Comparison of ENCODE assay signal across 20 cellular contexts in genomic region chr11:17810736-17811135, GRCh38.
A peak's percentile ranks its signal among the peaks of the same experiment; 100 is the strongest.
DNase-seq lines count a peak whose midpoint lies in the region; ATAC-seq, FAIRE-seq and TF ChIP-seq lines count a peak whose summit lies in the region.
"Had no signal": no experiment of that assay in that cellular context is flagged by ENCODE, and none has a peak within 500 bp of the region (broad histone marks: within the 10 kb centered on the region; RNA-seq: fewer than 3 reads in every experiment).

No MANE protein-coding gene starts in this region.

- H3K9ac ChIP-seq in mammary epithelial cell (ENCODE audit: insufficient read depth, low read length) (no peak overlapping the region), keratinocyte (ENCODE audit: control insufficient read depth, extremely low read depth, insufficient read depth, low read length) (no peak overlapping the region)
- H3K9ac ChIP-seq: parathyroid adenoma had no signal

- no peaks in the 10 kb centered on the region for H3K36me3 ChIP-seq in mammary epithelial cell (ENCODE audit: insufficient read depth, low read length)
- H3K36me3 ChIP-seq in keratinocyte (ENCODE audit: control insufficient read depth in 2 of 2, extremely low read depth in 1 of 2, insufficient read depth in 2 of 2, low read length in 2 of 2): no peaks in the 10 kb centered on the region
- peaks cover 0 to 9% (median 0%) of the 10 kb centered on the region in 6 donors for H3K36me3 ChIP-seq in spleen
- H3K36me3 ChIP-seq: tibial artery had no signal

- FAIRE-seq in keratinocyte (lab: Jason Lieb, UNC): peak; percentile 49
- FAIRE-seq: frontal cortex, GM12892, HepG2 had no signal

- no peak overlapping the region for H3K27ac ChIP-seq in mammary epithelial cell (ENCODE audit: insufficient read depth, low read depth, low read length)
- H3K27ac ChIP-seq in keratinocyte (ENCODE audit: control insufficient read depth, insufficient read depth, low read length): no peak overlapping the region
- no peak overlapping the region for H3K27ac ChIP-seq in spleen
- H3K27ac ChIP-seq: coronary artery, parathyroid adenoma, tibial artery had no signal

- 6% methylated on average over 3 of the region's 3 CpGs for WGBS in mammary epithelial cell (ENCODE audit: low coverage, missing lambda C conversion rate)
- 67 to 92% (median 69%) methylated on average over 3 of the region's 3 CpGs for WGBS in spleen, 5 donors

- H3K4me1 ChIP-seq in mammary epithelial cell (ENCODE audit: insufficient read depth, low read length) (peaks cover 22% of the 10 kb centered on the region), keratinocyte (ENCODE audit: control insufficient read depth, extremely low read depth, insufficient read depth, low read length) (peaks cover 30% of the 10 kb centered on the region), spleen (peaks cover 0 to 9% (median 0%) of the 10 kb centered on the region in 6 donors)

- ATAC-seq in HG03520 (IDR thresholded peaks at IDR 0.05; ENCODE audit: unreplicated experiment): no peak
- ATAC-seq: HepG2, Panc1 had no signal

- H3K4me2 ChIP-seq in mammary epithelial cell (ENCODE audit: insufficient read depth, low read depth, low read length) (no peak overlapping the region), keratinocyte (ENCODE audit: control insufficient read depth, extremely low read depth, insufficient read depth, low read depth, low read length) (no peak overlapping the region)

- in situ Hi-C loops in mammary epithelial cell (cut with MboI; ENCODE audit: low sequenced_read_pairs in 2 of 2): no loop called here

- H3K9me3 ChIP-seq in mammary epithelial cell (replicated peaks; ENCODE audit: insufficient read depth, low read length) (no peaks in the 10 kb centered on the region), keratinocyte (ENCODE audit: control insufficient read depth, low read depth, low read length) (no peaks in the 10 kb centered on the region), spleen (no peaks in the 10 kb centered on the region)
- H3K9me3 ChIP-seq: tibial artery had no signal

- no peak overlapping the region for H3K4me3 ChIP-seq in AG10803 (ENCODE audit: low read length)
- H3K4me3 ChIP-seq in mammary epithelial cell (replicated peaks in 1 of 3; ENCODE audit: insufficient read depth in 1 of 3, low read depth in 2 of 3, low read length in 3 of 3): no peak overlapping the region
- H3K4me3 ChIP-seq in keratinocyte (ENCODE audit: control insufficient read depth in 2 of 3, extremely low read depth in 1 of 3, insufficient read depth in 2 of 3, low read depth in 1 of 3, low read length in 3 of 3): no peak overlapping the region
- H3K4me3 ChIP-seq in spleen: no peak overlapping the region
- H3K4me3 ChIP-seq: coronary artery, tibial artery had no signal

- intact Hi-C loops in mammary epithelial cell (cut with micrococcal nuclease) (no loop called here), spleen (cut with DNase I; ENCODE audit: low total_unique reads) (no loop called here)

- no TSS peak for BruUV-seq in mammary epithelial cell (replicated peaks; lab: Mats Ljungman, UMichigan)

- H3K79me2 ChIP-seq in mammary epithelial cell (ENCODE audit: insufficient read depth, low read length) (no peaks in the 10 kb centered on the region), keratinocyte (ENCODE audit: control insufficient read depth, insufficient read depth, low read length) (no peaks in the 10 kb centered on the region)
- H3K79me2 ChIP-seq: parathyroid adenoma had no signal

- no peak for TF ChIP-seq POLR2A in spleen (IDR thresholded peaks at IDR 0.05)

- dilution Hi-C loops in mammary epithelial cell (cut with HindIII; ENCODE audit: low sequenced_read_pairs): no loop called here
- dilution Hi-C loops in keratinocyte (cut with MboI; ENCODE audit: extremely low pct_ligation_motif_present, low sequenced_read_pairs): no loop called here

- CTCF ChIA-PET in mammary epithelial cell (lab: Charles Lee; ENCODE audit: low non-redundant PET): no interaction called here

- no peak for TF ChIP-seq CTCF in AG10803 (conservative IDR thresholded peaks at IDR 0.05; ENCODE audit: low read length)
- TF ChIP-seq CTCF in mammary epithelial cell (conservative IDR thresholded peaks at IDR 0.05 in 1 of 2, IDR thresholded peaks at IDR 0.05 in 1 of 2; ENCODE audit: extremely low read depth in 1 of 2, insufficient read depth in 1 of 2, low read depth in 1 of 2, low read length in 2 of 2): no peak
- TF ChIP-seq CTCF in keratinocyte (optimal IDR thresholded peaks at IDR 0.05 in 1 of 3, IDR thresholded peaks at IDR 0.05 in 1 of 3, conservative IDR thresholded peaks at IDR 0.05 in 1 of 3; ENCODE audit: extremely low read depth in 1 of 3, insufficient read depth in 2 of 3, low read length in 3 of 3): no peak
- no peak for TF ChIP-seq CTCF in spleen (IDR thresholded peaks at IDR 0.05 in 8 of 11, conservative IDR thresholded peaks at IDR 0.05 in 3 of 11)

- H2AFZ ChIP-seq in mammary epithelial cell (ENCODE audit: low read depth, low read length) (no peak overlapping the region), keratinocyte (ENCODE audit: control insufficient read depth, low read length) (no peak overlapping the region)
- H2AFZ ChIP-seq: parathyroid adenoma had no signal

- no peaks in the 10 kb centered on the region for H4K20me1 ChIP-seq in mammary epithelial cell (ENCODE audit: insufficient read depth, low read length)
- no peaks in the 10 kb centered on the region for H4K20me1 ChIP-seq in keratinocyte (ENCODE audit: control insufficient read depth, extremely low read depth, insufficient read depth, low read length)

- peak; percentile 33 for DNase-seq in AG10803 (ENCODE audit: low read depth)
- peak; percentile 85 for DNase-seq in LHCN-M2 (ENCODE audit: low read depth)
- DNase-seq in mammary epithelial cell: peak; percentile 48
- no peak for DNase-seq in keratinocyte (ENCODE audit: low read depth, low spot score)
- DNase-seq in NCI-H1930 (lab: John Stamatoyannopoulos, UW): no peak
- no peak for DNase-seq in NCI-H82 (lab: John Stamatoyannopoulos, UW)
- no peak for DNase-seq in spleen
- DNase-seq: activated CD4-positive, alpha-beta T cell treated with anti-CD3 and anti-CD28 coated beads for 1 hour; AML-193; DND-41; NCI-H1092; NCI-H510A; tibial artery had no signal

- peaks cover 3% of the 10 kb centered on the region for H3K9me1 ChIP-seq in keratinocyte (ENCODE audit: control insufficient read depth, extremely low read depth, insufficient read depth, low read length)

- H3K27me3 ChIP-seq in mammary epithelial cell (ENCODE audit: insufficient read depth, low read length): no peaks in the 10 kb centered on the region
- H3K27me3 ChIP-seq in keratinocyte (ENCODE audit: control insufficient read depth, extremely low read depth, insufficient read depth, low read length): no peaks in the 10 kb centered on the region
- no peaks in the 10 kb centered on the region for H3K27me3 ChIP-seq in spleen (replicated peaks in 1 of 7)
- H3K27me3 ChIP-seq: tibial artery had no signal

Comparison
In these comparisons a context has a peak if more than half of its experiments do, and no peak if none do; other contexts are left out.
1. DNase-seq: peak in AG10803 (single experiment), LHCN-M2 (single experiment) and mammary epithelial cell (single experiment); none in keratinocyte (single experiment), NCI-H1930 (0 of 2), NCI-H82 (single experiment) and spleen (single experiment).